ENCODE assay signal across 8 cellular contexts in genomic region chr20:58839474-58839874, GRCh38. TPM values are rescaled to one million over a fixed set of nuclear protein-coding genes. Genes with fewer than 3 reads are reported as not detected.
DNase-seq lines count a peak whose midpoint lies in the region; ATAC-seq and TF ChIP-seq lines count a peak whose summit lies in the region.

No MANE protein-coding gene starts in this region.

- no peak overlapping the region for H3K27ac ChIP-seq in right cardiac atrium (ENCODE audit: low read length)

- DNase-seq in GM10248 (ENCODE audit: extremely low spot score) (no peak), NCI-H460 (ENCODE audit: extremely low read depth, low read depth) (peak; percentile 24), right cardiac atrium (peak; percentile 52 to 77 (median 71))
- peak; percentile 58 for DNase-seq in activated naive CD4-positive, alpha-beta T cell treated with anti-CD3 and anti-CD28 coated beads, Interleukin-2, amount 50 U/mL, for 16 hours
- DNase-seq in stimulated activated CD4-positive, alpha-beta T cell treated with anti-CD3 and anti-CD28 coated beads, Interleukin-15, amount 100 ng/mL, for 24 hours, result peak; percentile 60

- H3K9me3 ChIP-seq in right cardiac atrium (ENCODE audit: control insufficient read depth, low read length), result no peaks in the 10 kb centered on the region

- H3K27me3 ChIP-seq in right cardiac atrium (ENCODE audit: control insufficient read depth, insufficient read depth), result no peaks in the 10 kb centered on the region

- 51% methylated on average over 27 of the region's 27 CpGs for WGBS in right cardiac atrium

- ATAC-seq in right cardiac atrium (peak; percentile 74 to 85), HG02571 (IDR thresholded peaks at IDR 0.05; ENCODE audit: unreplicated experiment) (no peak), GM21447 (IDR thresholded peaks at IDR 0.05; ENCODE audit: unreplicated experiment) (no peak), GM21717 (IDR thresholded peaks at IDR 0.05; ENCODE audit: unreplicated experiment) (no peak)

- H3K4me1 ChIP-seq in right cardiac atrium (ENCODE audit: control insufficient read depth, insufficient read depth, low read length), result no peaks in the 10 kb centered on the region

- intact Hi-C loops in right cardiac atrium (cut with DNase I), result loop anchor here in 2 of 4 donors (10.0 kb wide), 2 partner anchors 85 to 195 kb away; no protein-coding TSS in a partner anchor

- CTCF ChIA-PET in GM10248 (lab: Yijun Ruan, JAX), result interaction anchor here (0.9 to 1.7 kb wide), 3 partner anchors 10 to 565 kb away, joined by 3 to 6 read pairs (median 3); partner anchors contain the start of gene STX16

- H3K4me3 ChIP-seq in right cardiac atrium (ENCODE audit: low read length), result no peak overlapping the region

- POLR2A ChIA-PET in GM10248 (lab: Yijun Ruan, JAX), result no interaction called here

- TF ChIP-seq CTCF in GM10248 (IDR thresholded peaks at IDR 0.05; ENCODE audit: control extremely low read depth, extremely low read depth, low read depth, missing control alignments), result peak; percentile 28

RNA-seq across cellular contexts. Expression of gene GNAS-AS1, which starts 11.2 kb away (rescaled TPM):
- total RNA-seq in NCI-H460 (2014; rRNA removed; shearing (Covaris generic)), result 1.7 and 1.8 TPM in 2 replicates
- polyA plus RNA-seq in NCI-H460 (2014; cell fraction: nucleus; rRNA removed), result 0.26 and 2.1 TPM in 2 replicates
- total RNA-seq in right cardiac atrium, result under 1 TPM; 0.42 to 0.74 (median 0.50) TPM
- 0.32 TPM for polyA plus RNA-seq in right cardiac atrium

RNA-seq across cellular contexts. Expression of gene GNAS, which starts 13.0 kb away (rescaled TPM):
- total RNA-seq in NCI-H460 (2014; rRNA removed; shearing (Covaris generic)), result 1,255 and 1,261 TPM in 2 replicates
- polyA plus RNA-seq in NCI-H460 (2014; cell fraction: nucleus; rRNA removed), result 606 and 680 TPM in 2 replicates
- total RNA-seq in right cardiac atrium, result 1,000 to 10,000 TPM; 1,230 to 1,665 (median 1,377) TPM
- polyA plus RNA-seq in right cardiac atrium, result 1,885 TPM

Comparison
In these comparisons a context has a peak if more than half of its experiments do, and no peak if none do; other contexts are left out.
1. ATAC-seq: peak in right cardiac atrium (2 of 2); none in HG02571 (single experiment), GM21447 (single experiment) and GM21717 (single experiment).